ENCODE assay signal across 10 cellular contexts in genomic region chr1:6419397-6419802, GRCh38. TPM values are rescaled to one million over a fixed set of nuclear protein-coding genes. Genes with fewer than 3 reads are reported as not detected.
DNase-seq lines count a peak whose midpoint lies in the region; ATAC-seq, FAIRE-seq and TF ChIP-seq lines count a peak whose summit lies in the region.
"Had no signal": no experiment of that assay in that cellular context is flagged by ENCODE, and none has a peak within 500 bp of the region (broad histone marks: within the 10 kb centered on the region; RNA-seq: fewer than 3 reads in every experiment).

No MANE protein-coding gene starts in this region.

- no peak overlapping the region for H3K9ac ChIP-seq in HUES64 (ENCODE audit: low read depth, low read length)

- TF ChIP-seq CTCF in Calu3 (IDR thresholded peaks at IDR 0.05; ENCODE audit: unreplicated experiment) (no peak), epithelial cell of proximal tubule (conservative IDR thresholded peaks at IDR 0.05; ENCODE audit: low read depth, low read length) (no peak), pancreas (IDR thresholded peaks at IDR 0.05) (no peak)

- H3K27me3 ChIP-seq in HUES64 (ENCODE audit: insufficient read depth, low read length) (peaks cover 100% of the 10 kb centered on the region), pancreas (peaks cover 0 to 36% (median 12%) of the 10 kb centered on the region in 4 donors)

- H3K27ac ChIP-seq in HUES64 (ENCODE audit: low read depth, low read length) (no peak overlapping the region), pancreas (no peak overlapping the region)

- H3K9me3 ChIP-seq in HUES64 (ENCODE audit: insufficient read depth, low read depth, low read length) (no peaks in the 10 kb centered on the region), pancreas (no peaks in the 10 kb centered on the region)

- peak overlapping the region; percentile 55 for H3K4me3 Mint-ChIP-seq in Calu3 (ENCODE audit: low read depth, unreplicated experiment)

- no peak overlapping the region for H3K27ac Mint-ChIP-seq in Calu3 (ENCODE audit: unreplicated experiment)
- H3K27ac Mint-ChIP-seq: activated naive CD8-positive, alpha-beta T cell treated with anti-CD3 and anti-CD28 coated beads, Interleukin-2, amount 10 ng/mL, durations not matched to agents 7 days and 5 days had no signal

- no peaks in the 10 kb centered on the region for H3K36me3 ChIP-seq in HUES64 (ENCODE audit: insufficient read depth, low read length)
- H3K36me3 ChIP-seq in pancreas = no peaks in the 10 kb centered on the region

- intact Hi-C loops in Calu3 (cut with micrococcal nuclease; ENCODE audit: unreplicated experiment) = no loop called here
- intact Hi-C loops in pancreas (cut with DNase I) = no loop called here

- 3% methylated on average over 48 of the region's 48 CpGs for whole genome bisulfite sequencing in HUES64
- WGBS in pancreas, 2 donors = 1 to 3% methylated on average over 27 to 48 of the region's 48 CpGs

- no peaks in the 10 kb centered on the region for H3K9me3 Mint-ChIP-seq in Calu3 (ENCODE audit: low read depth, unreplicated experiment)
- H3K9me3 Mint-ChIP-seq: activated naive CD8-positive, alpha-beta T cell treated with anti-CD3 and anti-CD28 coated beads, Interleukin-2, amount 10 ng/mL, durations not matched to agents 7 days and 5 days had no signal

- no peaks in the 10 kb centered on the region for H3K4me1 Mint-ChIP-seq in Calu3 (ENCODE audit: low read depth, unreplicated experiment)

- H3K36me3 Mint-ChIP-seq in Calu3 (ENCODE audit: insufficient read depth, unreplicated experiment) = peaks cover 6% of the 10 kb centered on the region
- H3K36me3 Mint-ChIP-seq: activated naive CD8-positive, alpha-beta T cell treated with anti-CD3 and anti-CD28 coated beads, Interleukin-2, amount 10 ng/mL, durations not matched to agents 7 days and 5 days had no signal

- CTCF ChIA-PET in Calu3 (lab: Charles Lee) = interaction anchor here (2.7 kb wide), 1 partner anchor 19 kb away, joined by 9 read pairs; no protein-coding TSS in a partner anchor

- H3K4me1 ChIP-seq in HUES64 (ENCODE audit: insufficient read depth, low read length) (peaks cover 14% of the 10 kb centered on the region; the same call in 1 of the 2 replicates), pancreas (peaks cover 7 to 24% (median 11%) of the 10 kb centered on the region in 3 donors)

- no peak for DNase-seq in Calu3
- DNase-seq in epithelial cell of proximal tubule (ENCODE audit: low read depth) = no peak
- no peak for DNase-seq in pancreas
- DNase-seq in SKM-1 treated with dmso at 0.1 percent for 144 hours (lab: John Stamatoyannopoulos, UW; ENCODE audit: unreplicated experiment) = no peak
- no peak for DNase-seq in activated gamma-delta T cell (lab: John Stamatoyannopoulos, UW)
- no peak for DNase-seq in HuH-7 (ENCODE audit: low spot score)

- peak overlapping the region; percentile 47 for H3K4me3 ChIP-seq in HUES64 (ENCODE audit: low read length)
- peak overlapping the region; percentile 37 for H3K4me3 ChIP-seq in epithelial cell of proximal tubule (ENCODE audit: low read depth, low read length)
- H3K4me3 ChIP-seq in pancreas = peak overlapping the region in 3 of 4 donors; percentile 10 to 43 (median 23)

- BruUV-seq in Calu3 (replicated peaks; lab: Mats Ljungman, UMichigan) = no TSS peak

- H3K27me3 Mint-ChIP-seq in Calu3 (ENCODE audit: unreplicated experiment) = peaks cover 76% of the 10 kb centered on the region

- no peak for ATAC-seq in pancreas

- FAIRE-seq in pancreas (lab: Jason Lieb, UNC) = no peak
- FAIRE-seq: kidney had no signal

RNA-seq across cellular contexts. Expression of gene HES2, which starts 0.3 kb away (rescaled TPM):
- total RNA-seq in Calu3 (2022) (not detected in 2 replicates), epithelial cell of proximal tubule (3.0 and 6.2 TPM in 2 replicates), pancreas (under 1 TPM in 3 of 6 donors, not detected in 3; 0.03 to 0.31 (median 0.09) TPM)
- 0.10 TPM for polyA plus RNA-seq in HUES64 (2013, experiment 1 of 2)
- 1.3 TPM for polyA plus RNA-seq in HUES64 (2013, experiment 2 of 2)
- not detected for polyA plus RNA-seq in pancreas
- total RNA-seq: LHCN-M2 had no signal

RNA-seq across cellular contexts. Expression of gene ESPN, which starts 5.2 kb away (rescaled TPM):
- total RNA-seq in Calu3 (2022) = 2.2 and 3.4 TPM in 2 replicates
- 5.8 TPM for polyA plus RNA-seq in HUES64 (2013, experiment 1 of 2)
- 9.5 TPM for polyA plus RNA-seq in HUES64 (2013, experiment 2 of 2)
- not detected in 2 replicates for total RNA-seq in epithelial cell of proximal tubule
- 1 to 10 TPM in 1 of 6 donors, under 1 TPM in 5; 0.31 to 2.5 (median 0.68) TPM for total RNA-seq in pancreas
- under 1 TPM; 0.28 to 0.99 TPM for polyA plus RNA-seq in pancreas
- total RNA-seq: LHCN-M2 had no signal

RNA-seq across cellular contexts. Expression of gene ACOT7, which starts 25.8 kb away (rescaled TPM):
- total RNA-seq in Calu3 (2022) = 32.1 and 36.2 TPM in 2 replicates
- polyA plus RNA-seq in HUES64 (2013, experiment 1 of 2) = 126 TPM
- polyA plus RNA-seq in HUES64 (2013, experiment 2 of 2) = 125 TPM
- 80.3 and 82.0 TPM in 2 replicates for total RNA-seq in epithelial cell of proximal tubule
- 1 to 10 TPM; 3.1 to 7.6 (median 5.2) TPM for total RNA-seq in pancreas
- 1 to 10 TPM; 3.8 to 7.0 TPM for polyA plus RNA-seq in pancreas

RNA-seq across cellular contexts. Expression of gene TNFRSF25, which starts 46.6 kb away (rescaled TPM):
- total RNA-seq in Calu3 (2022) (6.4 and 10.1 TPM in 2 replicates), epithelial cell of proximal tubule (9.6 and 30.4 TPM in 2 replicates), pancreas (1 to 10 TPM in 5 of 6 donors, under 1 TPM in 1; 0.98 to 2.9 (median 2.4) TPM)
- 7.2 TPM for polyA plus RNA-seq in HUES64 (2013, experiment 1 of 2)
- polyA plus RNA-seq in HUES64 (2013, experiment 2 of 2) = 9.2 TPM
- 10 to 100 TPM; 13.4 to 26.7 TPM for polyA plus RNA-seq in pancreas
